In genomic region chr15:90265271-90266060, GRCh38 we compare ENCODE assay signal across 1 cellular context.
TF ChIP-seq lines count a peak whose summit lies in the region.

A gene with protein sequence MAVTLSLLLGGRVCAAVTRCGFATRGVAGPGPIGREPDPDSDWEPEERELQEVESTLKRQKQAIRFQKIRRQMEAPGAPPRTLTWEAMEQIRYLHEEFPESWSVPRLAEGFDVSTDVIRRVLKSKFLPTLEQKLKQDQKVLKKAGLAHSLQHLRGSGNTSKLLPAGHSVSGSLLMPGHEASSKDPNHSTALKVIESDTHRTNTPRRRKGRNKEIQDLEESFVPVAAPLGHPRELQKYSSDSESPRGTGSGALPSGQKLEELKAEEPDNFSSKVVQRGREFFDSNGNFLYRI (plus strand): TSS chr15:90265672. CDS start chr15:90265713, 41 bp downstream.

TF ChIP-seq in HepG2, 621 proteins besides CTCF, POLR2A, EP300 and RAD21 (continued from another document and continues in another):
- TF ChIP-seq, protein P1, sequence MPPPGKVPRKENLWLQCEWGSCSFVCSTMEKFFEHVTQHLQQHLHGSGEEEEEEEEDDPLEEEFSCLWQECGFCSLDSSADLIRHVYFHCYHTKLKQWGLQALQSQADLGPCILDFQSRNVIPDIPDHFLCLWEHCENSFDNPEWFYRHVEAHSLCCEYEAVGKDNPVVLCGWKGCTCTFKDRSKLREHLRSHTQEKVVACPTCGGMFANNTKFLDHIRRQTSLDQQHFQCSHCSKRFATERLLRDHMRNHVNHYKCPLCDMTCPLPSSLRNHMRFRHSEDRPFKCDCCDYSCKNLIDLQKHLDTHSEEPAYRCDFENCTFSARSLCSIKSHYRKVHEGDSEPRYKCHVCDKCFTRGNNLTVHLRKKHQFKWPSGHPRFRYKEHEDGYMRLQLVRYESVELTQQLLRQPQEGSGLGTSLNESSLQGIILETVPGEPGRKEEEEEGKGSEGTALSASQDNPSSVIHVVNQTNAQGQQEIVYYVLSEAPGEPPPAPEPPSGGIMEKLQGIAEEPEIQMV (CRISPR knock-in tag; IDR thresholded peaks at IDR 0.05; ENCODE audit: low read depth): no peak; the same call in none of the 2 replicates
- TF ChIP-seq ARHGAP35 (CRISPR knock-in tag; IDR thresholded peaks at IDR 0.05; ENCODE audit: borderline replicate concordance): peak; percentile 21; the same call in 1 of the 2 replicates
- TF ChIP-seq HOXA5 (CRISPR knock-in tag; IDR thresholded peaks at IDR 0.05): no peak; the same call in 1 of the 2 replicates
- no peak for TF ChIP-seq ZNF674 (CRISPR knock-in tag; IDR thresholded peaks at IDR 0.05; ENCODE audit: low read depth)
- no peak for TF ChIP-seq ISX (CRISPR knock-in tag; conservative IDR thresholded peaks at IDR 0.05)
- no peak for TF ChIP-seq HNRNPK (IDR thresholded peaks at IDR 0.05; ENCODE audit: low read depth, low read length, poor library complexity, severe bottlenecking)
- TF ChIP-seq TBL1XR1 (IDR thresholded peaks at IDR 0.05; ENCODE audit: borderline replicate concordance, low read length, partially characterized antibody): no peak
- TF ChIP-seq ZBTB7A (CRISPR knock-in tag; IDR thresholded peaks at IDR 0.05): peak; percentile 50; the same call in 1 of the 2 replicates
- no peak for TF ChIP-seq NONO (IDR thresholded peaks at IDR 0.05)
- TF ChIP-seq NONO (CRISPR knock-in tag; conservative IDR thresholded peaks at IDR 0.05): no peak
- no peak; the same call in 1 of the 2 replicates for TF ChIP-seq ARNT2 (CRISPR knock-in tag; IDR thresholded peaks at IDR 0.05; ENCODE audit: low read depth)
- TF ChIP-seq ZFY (CRISPR knock-in tag; IDR thresholded peaks at IDR 0.05): peak; percentile 96
- TF ChIP-seq ZNF607 (CRISPR knock-in tag; IDR thresholded peaks at IDR 0.05; ENCODE audit: borderline replicate concordance): peak; percentile 90
- TF ChIP-seq, protein P2, sequence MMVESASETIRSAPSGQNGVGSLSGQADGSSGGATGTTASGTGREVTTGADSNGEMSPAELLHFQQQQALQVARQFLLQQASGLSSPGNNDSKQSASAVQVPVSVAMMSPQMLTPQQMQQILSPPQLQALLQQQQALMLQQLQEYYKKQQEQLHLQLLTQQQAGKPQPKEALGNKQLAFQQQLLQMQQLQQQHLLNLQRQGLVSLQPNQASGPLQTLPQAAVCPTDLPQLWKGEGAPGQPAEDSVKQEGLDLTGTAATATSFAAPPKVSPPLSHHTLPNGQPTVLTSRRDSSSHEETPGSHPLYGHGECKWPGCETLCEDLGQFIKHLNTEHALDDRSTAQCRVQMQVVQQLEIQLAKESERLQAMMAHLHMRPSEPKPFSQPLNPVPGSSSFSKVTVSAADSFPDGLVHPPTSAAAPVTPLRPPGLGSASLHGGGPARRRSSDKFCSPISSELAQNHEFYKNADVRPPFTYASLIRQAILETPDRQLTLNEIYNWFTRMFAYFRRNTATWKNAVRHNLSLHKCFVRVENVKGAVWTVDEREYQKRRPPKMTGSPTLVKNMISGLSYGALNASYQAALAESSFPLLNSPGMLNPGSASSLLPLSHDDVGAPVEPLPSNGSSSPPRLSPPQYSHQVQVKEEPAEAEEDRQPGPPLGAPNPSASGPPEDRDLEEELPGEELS (CRISPR knock-in tag; IDR thresholded peaks at IDR 0.05): no peak; the same call in 1 of the 2 replicates
- TF ChIP-seq ZNF232 (CRISPR knock-in tag; IDR thresholded peaks at IDR 0.05; ENCODE audit: borderline replicate concordance): no peak
- TF ChIP-seq ZNF780A (CRISPR knock-in tag; IDR thresholded peaks at IDR 0.05): 0 out of 2 replicates have a peak, but pooled peaks have one; percentile 68
- TF ChIP-seq, protein P3, sequence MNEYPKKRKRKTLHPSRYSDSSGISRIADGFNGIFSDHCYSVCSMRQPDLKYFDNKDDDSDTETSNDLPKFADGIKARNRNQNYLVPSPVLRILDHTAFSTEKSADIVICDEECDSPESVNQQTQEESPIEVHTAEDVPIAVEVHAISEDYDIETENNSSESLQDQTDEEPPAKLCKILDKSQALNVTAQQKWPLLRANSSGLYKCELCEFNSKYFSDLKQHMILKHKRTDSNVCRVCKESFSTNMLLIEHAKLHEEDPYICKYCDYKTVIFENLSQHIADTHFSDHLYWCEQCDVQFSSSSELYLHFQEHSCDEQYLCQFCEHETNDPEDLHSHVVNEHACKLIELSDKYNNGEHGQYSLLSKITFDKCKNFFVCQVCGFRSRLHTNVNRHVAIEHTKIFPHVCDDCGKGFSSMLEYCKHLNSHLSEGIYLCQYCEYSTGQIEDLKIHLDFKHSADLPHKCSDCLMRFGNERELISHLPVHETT (CRISPR knock-in tag; conservative IDR thresholded peaks at IDR 0.05): no peak; the same call in 1 of the 2 replicates
- no peak for TF ChIP-seq KDM6A (CRISPR knock-in tag; IDR thresholded peaks at IDR 0.05; ENCODE audit: low read depth)
- TF ChIP-seq SRSF9 (IDR thresholded peaks at IDR 0.05; ENCODE audit: borderline replicate concordance, insufficient read depth, low read depth, low read length, poor library complexity, severe bottlenecking): no peak
- peak; percentile 85 for TF ChIP-seq HNRNPH1 (optimal IDR thresholded peaks at IDR 0.05; ENCODE audit: low read depth, low read length)
- TF ChIP-seq PAWR (CRISPR knock-in tag; IDR thresholded peaks at IDR 0.05; ENCODE audit: borderline replicate concordance): peak; percentile 49; the same call in 1 of the 2 replicates
- TF ChIP-seq ZNF816 (CRISPR knock-in tag; IDR thresholded peaks at IDR 0.05; ENCODE audit: borderline replicate concordance): no peak
- peak; percentile 87; the same call in 1 of the 2 replicates for TF ChIP-seq SNAPC2 (CRISPR knock-in tag; IDR thresholded peaks at IDR 0.05)
- TF ChIP-seq ZFP82 (CRISPR knock-in tag; IDR thresholded peaks at IDR 0.05; ENCODE audit: borderline replicate concordance): no peak
- TF ChIP-seq ZNF230 (CRISPR knock-in tag; IDR thresholded peaks at IDR 0.05): peak; percentile 85; the same call in 1 of the 2 replicates
- no peak for TF ChIP-seq SUZ12 (IDR thresholded peaks at IDR 0.05; ENCODE audit: low read depth, low read length)
- TF ChIP-seq ZNF17 (CRISPR knock-in tag; IDR thresholded peaks at IDR 0.05): no peak
- TF ChIP-seq AGO1 (IDR thresholded peaks at IDR 0.05; ENCODE audit: low read depth, low read length, poor library complexity, severe bottlenecking): peak; percentile 49
- TF ChIP-seq JUN (CRISPR knock-in tag; IDR thresholded peaks at IDR 0.05): no peak
- TF ChIP-seq, protein P4, sequence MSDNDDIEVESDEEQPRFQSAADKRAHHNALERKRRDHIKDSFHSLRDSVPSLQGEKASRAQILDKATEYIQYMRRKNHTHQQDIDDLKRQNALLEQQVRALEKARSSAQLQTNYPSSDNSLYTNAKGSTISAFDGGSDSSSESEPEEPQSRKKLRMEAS (IDR thresholded peaks at IDR 0.05): peak; percentile 79
- TF ChIP-seq GFI1 (CRISPR knock-in tag; IDR thresholded peaks at IDR 0.05; ENCODE audit: borderline replicate concordance): peak; percentile 71; the same call in 1 of the 2 replicates
- TF ChIP-seq TOPORS (CRISPR knock-in tag; IDR thresholded peaks at IDR 0.05): peak; percentile 79; the same call in 1 of the 2 replicates
- no peak for TF ChIP-seq CBX2 (IDR thresholded peaks at IDR 0.05; ENCODE audit: low read depth, low read length)
- TF ChIP-seq CBX2 (CRISPR knock-in tag; IDR thresholded peaks at IDR 0.05; ENCODE audit: low read depth): no peak
- TF ChIP-seq ZBTB21 (CRISPR knock-in tag; IDR thresholded peaks at IDR 0.05): no peak
- TF ChIP-seq, protein P5, sequence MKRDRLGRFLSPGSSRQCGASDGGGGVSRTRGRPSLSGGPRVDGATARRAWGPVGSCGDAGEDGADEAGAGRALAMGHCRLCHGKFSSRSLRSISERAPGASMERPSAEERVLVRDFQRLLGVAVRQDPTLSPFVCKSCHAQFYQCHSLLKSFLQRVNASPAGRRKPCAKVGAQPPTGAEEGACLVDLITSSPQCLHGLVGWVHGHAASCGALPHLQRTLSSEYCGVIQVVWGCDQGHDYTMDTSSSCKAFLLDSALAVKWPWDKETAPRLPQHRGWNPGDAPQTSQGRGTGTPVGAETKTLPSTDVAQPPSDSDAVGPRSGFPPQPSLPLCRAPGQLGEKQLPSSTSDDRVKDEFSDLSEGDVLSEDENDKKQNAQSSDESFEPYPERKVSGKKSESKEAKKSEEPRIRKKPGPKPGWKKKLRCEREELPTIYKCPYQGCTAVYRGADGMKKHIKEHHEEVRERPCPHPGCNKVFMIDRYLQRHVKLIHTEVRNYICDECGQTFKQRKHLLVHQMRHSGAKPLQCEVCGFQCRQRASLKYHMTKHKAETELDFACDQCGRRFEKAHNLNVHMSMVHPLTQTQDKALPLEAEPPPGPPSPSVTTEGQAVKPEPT (CRISPR knock-in tag; IDR thresholded peaks at IDR 0.05; ENCODE audit: low read depth): peak; percentile 34; the same call in 1 of the 2 replicates
- TF ChIP-seq BRF2 (CRISPR knock-in tag; IDR thresholded peaks at IDR 0.05): peak; percentile 83
- no peak for TF ChIP-seq TIGD3 (CRISPR knock-in tag; IDR thresholded peaks at IDR 0.05; ENCODE audit: borderline replicate concordance)
- TF ChIP-seq, protein P6, sequence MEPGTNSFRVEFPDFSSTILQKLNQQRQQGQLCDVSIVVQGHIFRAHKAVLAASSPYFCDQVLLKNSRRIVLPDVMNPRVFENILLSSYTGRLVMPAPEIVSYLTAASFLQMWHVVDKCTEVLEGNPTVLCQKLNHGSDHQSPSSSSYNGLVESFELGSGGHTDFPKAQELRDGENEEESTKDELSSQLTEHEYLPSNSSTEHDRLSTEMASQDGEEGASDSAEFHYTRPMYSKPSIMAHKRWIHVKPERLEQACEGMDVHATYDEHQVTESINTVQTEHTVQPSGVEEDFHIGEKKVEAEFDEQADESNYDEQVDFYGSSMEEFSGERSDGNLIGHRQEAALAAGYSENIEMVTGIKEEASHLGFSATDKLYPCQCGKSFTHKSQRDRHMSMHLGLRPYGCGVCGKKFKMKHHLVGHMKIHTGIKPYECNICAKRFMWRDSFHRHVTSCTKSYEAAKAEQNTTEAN (CRISPR knock-in tag; conservative IDR thresholded peaks at IDR 0.05): 0 out of 2 replicates have a peak, but pooled peaks have one; percentile 71
- peak; percentile 52; the same call in 1 of the 2 replicates for TF ChIP-seq TFAP4 (IDR thresholded peaks at IDR 0.05; ENCODE audit: borderline replicate concordance, low read depth)
- TF ChIP-seq TFE3 (CRISPR knock-in tag; IDR thresholded peaks at IDR 0.05): peak; percentile 66; the same call in 1 of the 2 replicates
- peak; percentile 60; the same call in 1 of the 2 replicates for TF ChIP-seq ZNF768 (CRISPR knock-in tag; IDR thresholded peaks at IDR 0.05)
- TF ChIP-seq FOXP1 (IDR thresholded peaks at IDR 0.05): no peak
- TF ChIP-seq FOXP1 (CRISPR knock-in tag; IDR thresholded peaks at IDR 0.05): no peak
- TF ChIP-seq ZMAT3 (CRISPR knock-in tag; conservative IDR thresholded peaks at IDR 0.05): peak; percentile 31; the same call in 1 of the 2 replicates
- TF ChIP-seq SOX13 (IDR thresholded peaks at IDR 0.05): no peak
- 0 out of 4 replicates have a peak, but pooled peaks of 1 of the 2 experiments have one; percentile 20 for TF ChIP-seq SOX13 (CRISPR knock-in tag; conservative IDR thresholded peaks at IDR 0.05 in 1 of 2, IDR thresholded peaks at IDR 0.05 in 1 of 2)
- no peak for TF ChIP-seq NR1H2 (CRISPR knock-in tag; IDR thresholded peaks at IDR 0.05; ENCODE audit: borderline replicate concordance, low read depth)
- TF ChIP-seq, protein P7, sequence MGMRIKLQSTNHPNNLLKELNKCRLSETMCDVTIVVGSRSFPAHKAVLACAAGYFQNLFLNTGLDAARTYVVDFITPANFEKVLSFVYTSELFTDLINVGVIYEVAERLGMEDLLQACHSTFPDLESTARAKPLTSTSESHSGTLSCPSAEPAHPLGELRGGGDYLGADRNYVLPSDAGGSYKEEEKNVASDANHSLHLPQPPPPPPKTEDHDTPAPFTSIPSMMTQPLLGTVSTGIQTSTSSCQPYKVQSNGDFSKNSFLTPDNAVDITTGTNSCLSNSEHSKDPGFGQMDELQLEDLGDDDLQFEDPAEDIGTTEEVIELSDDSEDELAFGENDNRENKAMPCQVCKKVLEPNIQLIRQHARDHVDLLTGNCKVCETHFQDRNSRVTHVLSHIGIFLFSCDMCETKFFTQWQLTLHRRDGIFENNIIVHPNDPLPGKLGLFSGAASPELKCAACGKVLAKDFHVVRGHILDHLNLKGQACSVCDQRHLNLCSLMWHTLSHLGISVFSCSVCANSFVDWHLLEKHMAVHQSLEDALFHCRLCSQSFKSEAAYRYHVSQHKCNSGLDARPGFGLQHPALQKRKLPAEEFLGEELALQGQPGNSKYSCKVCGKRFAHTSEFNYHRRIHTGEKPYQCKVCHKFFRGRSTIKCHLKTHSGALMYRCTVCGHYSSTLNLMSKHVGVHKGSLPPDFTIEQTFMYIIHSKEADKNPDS (CRISPR knock-in tag; IDR thresholded peaks at IDR 0.05): no peak
- peak; percentile 79; the same call in 1 of the 2 replicates for TF ChIP-seq MEF2D (CRISPR knock-in tag; IDR thresholded peaks at IDR 0.05)
